ENCODE assay signal across 8 cellular contexts in the genomic region with DNA sequence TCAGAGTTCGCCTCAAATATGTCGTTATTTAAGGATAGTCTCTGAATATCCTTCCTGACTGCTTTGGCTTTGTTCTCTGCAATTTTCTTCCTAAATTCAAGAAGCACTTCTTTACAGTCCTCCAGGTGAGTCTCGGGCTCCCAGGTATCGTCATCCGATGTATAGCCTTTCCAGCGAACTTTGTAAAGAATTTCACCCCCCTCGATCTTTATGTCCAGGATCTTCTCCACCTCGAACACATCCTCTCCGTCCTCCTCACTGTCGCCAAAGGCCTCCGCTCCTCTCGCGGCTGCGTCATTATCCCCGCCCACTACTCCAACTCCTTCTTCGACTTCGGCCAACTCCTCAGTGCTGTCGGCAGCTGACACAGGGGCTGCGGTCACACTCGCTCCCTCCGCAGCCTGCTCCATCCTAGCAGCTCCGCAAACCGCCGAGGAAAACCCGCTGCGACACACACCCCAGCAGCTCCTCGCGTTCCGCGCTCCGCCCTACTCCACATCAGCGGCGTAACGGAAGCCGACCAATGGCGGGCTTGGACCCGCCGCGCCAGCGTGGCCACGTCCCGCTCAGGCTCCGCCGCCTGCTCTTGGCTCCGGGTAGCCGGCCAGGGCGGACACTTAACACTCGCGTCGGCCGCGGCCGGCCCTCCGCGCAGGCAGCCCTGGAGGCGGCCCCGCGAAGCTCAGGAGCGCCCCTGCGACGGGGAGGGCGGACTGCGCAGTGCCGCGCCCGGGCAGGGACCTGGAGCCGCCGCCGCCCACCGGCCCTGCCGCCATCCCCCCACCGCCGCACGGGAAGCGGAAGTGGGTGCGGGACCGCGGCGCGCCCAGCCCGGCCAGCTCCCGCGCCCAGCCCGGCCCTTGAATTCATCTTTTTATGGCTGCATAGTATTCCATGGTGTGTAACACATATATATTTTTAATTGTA. TPM values are rescaled to one million over a fixed set of nuclear protein-coding genes. Genes with fewer than 3 reads are reported as not detected.
DNase-seq lines count a peak whose midpoint lies in the region; ATAC-seq, FAIRE-seq and TF ChIP-seq lines count a peak whose summit lies in the region.

No MANE protein-coding gene starts in this region.

- peak; percentile 36 for TF ChIP-seq CTCF in osteocyte (IDR thresholded peaks at IDR 0.05)

- H3K27me3 ChIP-seq in MG63, result no peaks in the 10 kb centered on the region

- H3K36me3 Mint-ChIP-seq in osteocyte (ENCODE audit: unreplicated experiment), result peaks cover 2% of the 10 kb centered on the region

- in situ Hi-C loops in G401 (cut with HindIII; ENCODE audit: low sequenced_read_pairs), result no loop called here

- H3K36me3 ChIP-seq in MG63, result no peaks in the 10 kb centered on the region

- no peak for ATAC-seq in GM21576 (IDR thresholded peaks at IDR 0.05; ENCODE audit: unreplicated experiment)

- peak; percentile 89 for DNase-seq in MG63
- peak; percentile 37 for DNase-seq in activated T-cell treated with anti-CD3 and anti-CD28 coated beads for 48 hours (ENCODE audit: low read depth)
- DNase-seq in fibroblast of the conjunctiva (ENCODE audit: low read depth), result peak; percentile 28
- DNase-seq in osteocyte (ENCODE audit: extremely low spot score, unreplicated experiment), result peak; percentile 87
- DNase-seq in HTR-8/SVneo (ENCODE audit: insufficient read length, low spot score), result no peak
- DNase-seq in NCI-H187 (lab: John Stamatoyannopoulos, UW), result no peak
- no peak for DNase-seq in G401 (ENCODE audit: low spot score)

- no peaks in the 10 kb centered on the region for H3K9me3 ChIP-seq in MG63

- peak overlapping the region; percentile 81 for H3K27ac Mint-ChIP-seq in osteocyte (ENCODE audit: unreplicated experiment)

- H3K4me3 ChIP-seq in MG63, result peak overlapping the region; percentile 52

- no peak for FAIRE-seq in HTR-8/SVneo (lab: Jason Lieb, UNC)

- H3K27me3 Mint-ChIP-seq in osteocyte (ENCODE audit: unreplicated experiment), result peaks cover 3% of the 10 kb centered on the region

- H3K9me3 Mint-ChIP-seq in osteocyte (ENCODE audit: unreplicated experiment), result peaks cover 12% of the 10 kb centered on the region

- peaks cover 5% of the 10 kb centered on the region for H3K4me1 Mint-ChIP-seq in osteocyte (ENCODE audit: unreplicated experiment)

- peak overlapping the region; percentile 87 for H3K4me3 Mint-ChIP-seq in osteocyte (ENCODE audit: unreplicated experiment)

RNA-seq across cellular contexts. Expression of a gene that starts 4.1 kb away (rescaled TPM):
- total RNA-seq in MG63 (2014; rRNA removed; shearing (Covaris generic); ENCODE audit: low replicate concordance), result 0.37 and 2.0 TPM in 2 replicates
- total RNA-seq in osteocyte, result 1.8 TPM in 2 replicates
- not detected in 2 replicates for total RNA-seq in G401 (2014; rRNA removed; shearing (Covaris generic))

Comparison
In these comparisons a context has a peak if more than half of its experiments do, and no peak if none do; other contexts are left out.
1. DNase-seq: peak in MG63 (single experiment), activated T-cell treated with anti-CD3 and anti-CD28 coated beads for 48 hours (single experiment), fibroblast of the conjunctiva (single experiment) and osteocyte (single experiment); none in HTR-8/SVneo (single experiment), NCI-H187 (0 of 2) and G401 (single experiment).